In genomic region chr17:50686494-50687199, GRCh38 we compare ENCODE assay signal across 8 cellular contexts. TPM values are rescaled to one million over a fixed set of nuclear protein-coding genes. Genes with fewer than 3 reads are reported as not detected.
A peak's percentile ranks its signal among the peaks of the same experiment; 100 is the strongest.
DNase-seq lines count a peak whose midpoint lies in the region; ATAC-seq and TF ChIP-seq lines count a peak whose summit lies in the region.
"Had no signal": no experiment of that assay in that cellular context is flagged by ENCODE, and none has a peak within 500 bp of the region (broad histone marks: within the 10 kb centered on the region; RNA-seq: fewer than 3 reads in every experiment).

No MANE protein-coding gene starts in this region.

- CTCF ChIA-PET in A673 (lab: Charles Lee) = interaction anchor here (0.7 kb wide), 1 partner anchor 61 kb away, joined by 3 read pairs; no protein-coding TSS in a partner anchor

- no peaks in the 10 kb centered on the region for H3K27me3 ChIP-seq in HUES6 (ENCODE audit: control insufficient read depth, insufficient read depth, low read length)
- H3K27me3 ChIP-seq in lung (ENCODE audit: control insufficient read depth, insufficient read depth) = no peaks in the 10 kb centered on the region
- H3K27me3 ChIP-seq in vagina = no peaks in the 10 kb centered on the region
- no peaks in the 10 kb centered on the region for H3K27me3 ChIP-seq in A673 (replicated peaks; ENCODE audit: insufficient read depth, low read depth, low read length, poor library complexity)

- no peaks in the 10 kb centered on the region for H3K36me3 Mint-ChIP-seq in natural killer cell

- H3K9me3 Mint-ChIP-seq in natural killer cell = no peaks in the 10 kb centered on the region

- no peak for TF ChIP-seq POLR2A in vagina (IDR thresholded peaks at IDR 0.05)

- no TSS peak for BruUV-seq in A673 (replicated peaks; lab: Mats Ljungman, UMichigan)

- intact Hi-C loops in vagina (cut with DNase I) = loop anchor here (5.0 kb wide), 2 partner anchors 54 to 139 kb away; partner anchors contain the start of genes ABCC3 and SPATA20
- intact Hi-C loops in natural killer cell (cut with micrococcal nuclease) = loop anchor here (10.0 kb wide), 1 partner anchor 142 kb away; the partner anchor contains the start of gene SPATA20
- intact Hi-C loops in A673 (cut with micrococcal nuclease; ENCODE audit: unreplicated experiment) = no loop called here

- ATAC-seq in lung (ENCODE audit: insufficient read depth, low FRiP score) = no peak
- ATAC-seq in HG02840 (IDR thresholded peaks at IDR 0.05; ENCODE audit: low FRiP score, unreplicated experiment) = no peak
- no peak for ATAC-seq in natural killer cell

- peak overlapping the region; percentile 21 for H3K9ac ChIP-seq in HUES6 (ENCODE audit: low read length)

- no peak overlapping the region for H3K4me3 Mint-ChIP-seq in natural killer cell

- no peak overlapping the region for H3K4me3 ChIP-seq in HUES6 (ENCODE audit: low read depth, low read length)
- H3K4me3 ChIP-seq in coronary artery = no peak overlapping the region
- no peak overlapping the region for H3K4me3 ChIP-seq in lung
- H3K4me3 ChIP-seq in vagina = no peak overlapping the region
- H3K4me3 ChIP-seq in A673 (ENCODE audit: low read depth, low read length, poor library complexity, severe bottlenecking) = no peak overlapping the region

- H3K36me3 ChIP-seq in HUES6 (ENCODE audit: control insufficient read depth, insufficient read depth, low read length) = no peaks in the 10 kb centered on the region
- no peaks in the 10 kb centered on the region for H3K36me3 ChIP-seq in lung (ENCODE audit: control insufficient read depth in 2 of 2, insufficient read depth in 2 of 2, low read length in 2 of 2)
- H3K36me3 ChIP-seq in vagina = no peaks in the 10 kb centered on the region
- H3K36me3 ChIP-seq in A673 (ENCODE audit: insufficient read depth, low read length, poor library complexity, severe bottlenecking) = no peaks in the 10 kb centered on the region

- peak; percentile 85 for DNase-seq in coronary artery (ENCODE audit: low spot score)
- peak; percentile 59 for DNase-seq in lung (ENCODE audit: low spot score)
- peak in 1 of 2 donors; percentile 97 for DNase-seq in vagina (ENCODE audit: extremely low spot score in 2 of 2)
- no peak for DNase-seq in natural killer cell
- DNase-seq in A673 (ENCODE audit: low spot score) = no peak
- DNase-seq: NCI-H2171 had no signal

- H3K4me1 ChIP-seq in HUES6 (ENCODE audit: control insufficient read depth, insufficient read depth, low read length) (peaks cover 43% of the 10 kb centered on the region), lung (ENCODE audit: control insufficient read depth in 2 of 2, insufficient read depth in 2 of 2, low read length in 2 of 2) (peaks cover 0 to 10% of the 10 kb centered on the region in 2 donors), vagina (peaks cover 27% of the 10 kb centered on the region), A673 (ENCODE audit: insufficient read depth, low read length, poor library complexity, severe bottlenecking) (peaks cover under 1% of the 10 kb centered on the region)

- POLR2A ChIA-PET in A673 (lab: Charles Lee; ENCODE audit: low non-redundant PET) = no interaction called here

- peaks cover 0 to 3% of the 10 kb centered on the region in 2 donors for H3K4me1 Mint-ChIP-seq in natural killer cell

- TF ChIP-seq CTCF in coronary artery (IDR thresholded peaks at IDR 0.05) = no peak
- TF ChIP-seq CTCF in lung (IDR thresholded peaks at IDR 0.05; ENCODE audit: control extremely low read depth, extremely low read depth) = no peak
- no peak for TF ChIP-seq CTCF in vagina (IDR thresholded peaks at IDR 0.05)
- no peak for TF ChIP-seq CTCF in natural killer cell (IDR thresholded peaks at IDR 0.05)
- TF ChIP-seq CTCF in A673 (conservative IDR thresholded peaks at IDR 0.05; ENCODE audit: low read depth, low read length) = no peak

- H3K27ac ChIP-seq in HUES6 (ENCODE audit: low read depth, low read length) (no peak overlapping the region), coronary artery (peak overlapping the region; percentile 46 to 82), lung (ENCODE audit: low read depth in 1 of 2, low read length in 1 of 2) (peak overlapping the region; percentile 2 to 17), vagina (peak overlapping the region; percentile 82), A673 (ENCODE audit: low read depth, low read length, poor library complexity, severe bottlenecking) (no peak overlapping the region)

- H3K27ac Mint-ChIP-seq in natural killer cell = no peak overlapping the region

- H3K27me3 Mint-ChIP-seq in natural killer cell (ENCODE audit: low read depth in 2 of 2) = peaks cover 8 to 11% of the 10 kb centered on the region in 2 donors

- WGBS in lung, 2 donors = 59 to 69% methylated on average over 14 of the region's 14 CpGs

- no peaks in the 10 kb centered on the region for H3K9me3 ChIP-seq in HUES6 (ENCODE audit: control insufficient read depth, insufficient read depth, low read depth, low read length)
- H3K9me3 ChIP-seq in lung (ENCODE audit: control insufficient read depth in 2 of 2, insufficient read depth in 1 of 2, low read length in 1 of 2) = no peaks in the 10 kb centered on the region
- no peaks in the 10 kb centered on the region for H3K9me3 ChIP-seq in vagina
- no peaks in the 10 kb centered on the region for H3K9me3 ChIP-seq in A673 (ENCODE audit: low read depth, low read length, poor library complexity, severe bottlenecking)

RNA-seq across cellular contexts. Expression of gene ANKRD40, which starts 21.1 kb away (rescaled TPM):
- 10 to 100 TPM; 34.4 to 38.9 TPM for total RNA-seq in lung
- 10 to 100 TPM; 14.6 to 15.7 TPM for polyA plus RNA-seq in lung
- total RNA-seq in vagina = 21.6 TPM
- 10 to 100 TPM; 22.1 to 32.0 (median 30.8) TPM for total RNA-seq in natural killer cell
- 54.2 and 61.3 TPM in 2 replicates for total RNA-seq in A673 (2021)

RNA-seq across cellular contexts. Expression of gene LUC7L3, which starts 32.8 kb away (rescaled TPM):
- total RNA-seq in lung (100 to 1,000 TPM in 1 of 2 donors, 10 to 100 TPM in 1; 80.4 to 188 TPM), vagina (108 TPM), natural killer cell (100 to 1,000 TPM; 152 to 213 (median 196) TPM), A673 (2021) (185 and 194 TPM in 2 replicates)
- polyA plus RNA-seq in lung = 10 to 100 TPM; 38.1 to 98.4 TPM

RNA-seq across cellular contexts. Expression of gene ABCC3, which starts 52.0 kb away (rescaled TPM):
- 10 to 100 TPM; 18.3 to 46.4 TPM for total RNA-seq in lung
- polyA plus RNA-seq in lung = 10 to 100 TPM; 10.3 to 45.7 TPM
- 47.6 TPM for total RNA-seq in vagina
- 10 to 100 TPM in 1 of 3 donors, 1 to 10 TPM in 2; 1.6 to 13.2 (median 5.9) TPM for total RNA-seq in natural killer cell
- total RNA-seq in A673 (2021) = 0.56 and 1.2 TPM in 2 replicates

Comparison
In these comparisons a context has a peak if more than half of its experiments do, and no peak if none do; other contexts are left out.
1. H3K27ac ChIP-seq: peak in coronary artery (2 of 2), lung (2 of 2) and vagina (single experiment); none in HUES6 (single experiment) and A673 (single experiment).
2. DNase-seq: peak in coronary artery (single experiment) and lung (single experiment); none in natural killer cell (single experiment) and A673 (single experiment).